Comparison of ENCODE assay signal across 8 cellular contexts in the genomic region with DNA sequence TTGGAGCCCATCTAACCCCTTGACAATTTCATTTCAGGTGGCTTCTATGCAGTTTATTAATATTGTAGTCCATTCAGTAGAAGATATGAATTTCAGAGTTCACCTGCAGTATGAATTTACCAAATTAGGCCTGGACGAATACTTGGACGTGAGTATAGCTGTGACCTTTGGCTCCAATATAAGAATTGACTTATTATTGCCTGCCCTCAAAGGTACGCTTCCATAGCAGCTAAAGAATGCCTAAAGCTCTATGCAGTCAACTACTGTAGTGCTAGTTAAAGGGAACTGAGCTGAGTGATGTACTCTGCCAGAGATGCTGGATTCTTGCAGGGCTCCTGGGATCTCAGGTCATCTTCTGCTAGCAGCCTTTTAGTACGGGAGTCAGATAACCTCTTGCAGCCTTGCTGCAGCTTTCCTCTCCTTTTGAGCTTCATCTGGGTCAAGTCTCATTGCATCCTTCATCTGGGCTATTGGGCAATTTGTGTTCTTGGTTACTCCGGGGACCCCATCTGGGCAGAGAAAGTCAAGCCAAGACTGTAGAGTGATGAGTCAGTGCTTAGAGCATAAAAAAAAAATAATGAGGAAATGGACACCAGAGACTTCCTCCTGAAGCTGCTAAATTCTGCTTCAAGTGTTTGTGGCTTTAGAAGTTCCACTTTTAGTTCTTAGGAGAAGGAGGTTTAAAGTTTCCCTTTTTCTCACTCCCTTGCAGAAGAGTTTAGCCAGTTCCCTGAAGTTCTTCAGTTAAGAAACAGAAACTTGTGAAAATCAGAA.
DNase-seq lines count a peak whose midpoint lies in the region; ATAC-seq and TF ChIP-seq lines count a peak whose summit lies in the region.

No MANE protein-coding gene starts in this region.

- 67 to 69% methylated on average over 5 of the region's 5 CpGs for WGBS in heart right ventricle, 2 donors
- 62 to 84% (median 72%) methylated on average over 5 of the region's 5 CpGs for WGBS in stomach, 5 donors

- peak; percentile 91 for ATAC-seq in GM19395 (IDR thresholded peaks at IDR 0.05; ENCODE audit: unreplicated experiment)
- ATAC-seq in HG03342 (IDR thresholded peaks at IDR 0.05; ENCODE audit: unreplicated experiment), result peak; percentile 82
- ATAC-seq in heart right ventricle, result peak; percentile 81 to 97 (median 90)

- H3K27ac ChIP-seq in heart right ventricle, result peak overlapping the region in 9 of 10 donors; percentile 11 to 87 (median 43)
- H3K27ac ChIP-seq in stomach, result peak overlapping the region in 4 of 5 donors; percentile 32 to 74 (median 53)

- peaks cover 16% of the 10 kb centered on the region for H3K4me1 Mint-ChIP-seq in T-helper 2 cell treated with Interferon-gamma antibody and Interleukin-4, amounts not matched to agents 5 μg/mL and 100 μg/mL, for 36 hours (ENCODE audit: low read depth)
- H3K4me1 Mint-ChIP-seq in activated T-helper 2 cell treated with anti-CD3 and anti-CD28 coated beads, Interferon-gamma antibody, Interleukin-2, Interleukin-4, amounts not matched to agents 10 μg/mL and 5 μg/mL and 100 μg/mL, durations not matched to agents 14 hours and 24 hours and 36 hours (ENCODE audit: low read depth), result peaks cover 18% of the 10 kb centered on the region

- TF ChIP-seq CTCF in AG09319 (IDR thresholded peaks at IDR 0.05; ENCODE audit: low read depth, low read length) (no peak), heart right ventricle (IDR thresholded peaks at IDR 0.05) (no peak), stomach (IDR thresholded peaks at IDR 0.05) (no peak)

- TF ChIP-seq EP300 in stomach (IDR thresholded peaks at IDR 0.05), result no peak

- H3K27me3 Mint-ChIP-seq in T-helper 2 cell treated with Interferon-gamma antibody and Interleukin-4, amounts not matched to agents 5 μg/mL and 100 μg/mL, for 36 hours (ENCODE audit: low read depth), result peaks cover 3% of the 10 kb centered on the region
- peaks cover 6% of the 10 kb centered on the region for H3K27me3 Mint-ChIP-seq in activated T-helper 2 cell treated with anti-CD3 and anti-CD28 coated beads, Interferon-gamma antibody, Interleukin-2, Interleukin-4, amounts not matched to agents 10 μg/mL and 5 μg/mL and 100 μg/mL, durations not matched to agents 14 hours and 24 hours and 36 hours (ENCODE audit: low read depth)

- H3K27ac Mint-ChIP-seq in T-helper 2 cell treated with Interferon-gamma antibody and Interleukin-4, amounts not matched to agents 5 μg/mL and 100 μg/mL, for 36 hours, result peak overlapping the region; percentile 47
- no peak overlapping the region for H3K27ac Mint-ChIP-seq in activated T-helper 2 cell treated with anti-CD3 and anti-CD28 coated beads, Interferon-gamma antibody, Interleukin-2, Interleukin-4, amounts not matched to agents 10 μg/mL and 5 μg/mL and 100 μg/mL, durations not matched to agents 14 hours and 24 hours and 36 hours

- intact Hi-C loops in heart right ventricle (cut with DNase I), result no loop called here
- intact Hi-C loops in stomach (cut with DNase I; ENCODE audit: low total_unique reads), result no loop called here
- intact Hi-C loops in activated T-helper 2 cell treated with anti-CD3 and anti-CD28 coated beads, Interferon-gamma antibody, Interleukin-2, Interleukin-4, amounts not matched to agents 10 μg/mL and 5 μg/mL and 100 μg/mL, durations not matched to agents 14 hours and 24 hours and 36 hours (cut with micrococcal nuclease), result no loop called here

- DNase-seq in AG09319 (ENCODE audit: extremely low read depth, low read depth) (peak; percentile 68), heart right ventricle (peak in 1 of 2 donors; percentile 36), stomach (no peak), NCI-H1417 (lab: John Stamatoyannopoulos, UW) (no peak)
- no peak for DNase-seq in T-helper 2 cell treated with Interferon-gamma antibody and Interleukin-4, amounts not matched to agents 5 μg/mL and 100 μg/mL, for 36 hours (ENCODE audit: low spot score)
- DNase-seq in activated T-helper 2 cell treated with anti-CD3 and anti-CD28 coated beads, Interferon-gamma antibody, Interleukin-2, Interleukin-4, amounts not matched to agents 10 μg/mL and 5 μg/mL and 100 μg/mL, durations not matched to agents 14 hours and 24 hours and 36 hours (ENCODE audit: low spot score), result no peak

- TF ChIP-seq POLR2A in stomach (IDR thresholded peaks at IDR 0.05), result no peak

- no peaks in the 10 kb centered on the region for H3K27me3 ChIP-seq in heart right ventricle
- no peaks in the 10 kb centered on the region for H3K27me3 ChIP-seq in stomach

- H3K4me3 Mint-ChIP-seq in T-helper 2 cell treated with Interferon-gamma antibody and Interleukin-4, amounts not matched to agents 5 μg/mL and 100 μg/mL, for 36 hours, result peak overlapping the region; percentile 53
- H3K4me3 Mint-ChIP-seq in activated T-helper 2 cell treated with anti-CD3 and anti-CD28 coated beads, Interferon-gamma antibody, Interleukin-2, Interleukin-4, amounts not matched to agents 10 μg/mL and 5 μg/mL and 100 μg/mL, durations not matched to agents 14 hours and 24 hours and 36 hours (ENCODE audit: low read depth), result no peak overlapping the region

- H3K36me3 ChIP-seq in heart right ventricle, result peaks cover 0 to 38% (median 0%) of the 10 kb centered on the region in 9 donors
- peaks cover 0 to 35% (median 23%) of the 10 kb centered on the region in 4 donors for H3K36me3 ChIP-seq in stomach

- peak overlapping the region in 1 of 10 donors; percentile 28 for H3K4me3 ChIP-seq in heart right ventricle
- H3K4me3 ChIP-seq in stomach, result no peak overlapping the region

- no peaks in the 10 kb centered on the region for H3K9me3 Mint-ChIP-seq in T-helper 2 cell treated with Interferon-gamma antibody and Interleukin-4, amounts not matched to agents 5 μg/mL and 100 μg/mL, for 36 hours
- no peaks in the 10 kb centered on the region for H3K9me3 Mint-ChIP-seq in activated T-helper 2 cell treated with anti-CD3 and anti-CD28 coated beads, Interferon-gamma antibody, Interleukin-2, Interleukin-4, amounts not matched to agents 10 μg/mL and 5 μg/mL and 100 μg/mL, durations not matched to agents 14 hours and 24 hours and 36 hours

- H3K9me3 ChIP-seq in heart right ventricle, result no peaks in the 10 kb centered on the region
- no peaks in the 10 kb centered on the region for H3K9me3 ChIP-seq in stomach

- H3K36me3 Mint-ChIP-seq in T-helper 2 cell treated with Interferon-gamma antibody and Interleukin-4, amounts not matched to agents 5 μg/mL and 100 μg/mL, for 36 hours (ENCODE audit: low read depth), result no peaks in the 10 kb centered on the region
- peaks cover 7% of the 10 kb centered on the region for H3K36me3 Mint-ChIP-seq in activated T-helper 2 cell treated with anti-CD3 and anti-CD28 coated beads, Interferon-gamma antibody, Interleukin-2, Interleukin-4, amounts not matched to agents 10 μg/mL and 5 μg/mL and 100 μg/mL, durations not matched to agents 14 hours and 24 hours and 36 hours (ENCODE audit: low read depth)

- H3K4me1 ChIP-seq in heart right ventricle, result peaks cover 0 to 30% (median 12%) of the 10 kb centered on the region in 9 donors
- H3K4me1 ChIP-seq in stomach, result peaks cover 0 to 13% (median 0%) of the 10 kb centered on the region in 4 donors
